ENCODE assay signal across 1 cellular context in the genomic region with DNA sequence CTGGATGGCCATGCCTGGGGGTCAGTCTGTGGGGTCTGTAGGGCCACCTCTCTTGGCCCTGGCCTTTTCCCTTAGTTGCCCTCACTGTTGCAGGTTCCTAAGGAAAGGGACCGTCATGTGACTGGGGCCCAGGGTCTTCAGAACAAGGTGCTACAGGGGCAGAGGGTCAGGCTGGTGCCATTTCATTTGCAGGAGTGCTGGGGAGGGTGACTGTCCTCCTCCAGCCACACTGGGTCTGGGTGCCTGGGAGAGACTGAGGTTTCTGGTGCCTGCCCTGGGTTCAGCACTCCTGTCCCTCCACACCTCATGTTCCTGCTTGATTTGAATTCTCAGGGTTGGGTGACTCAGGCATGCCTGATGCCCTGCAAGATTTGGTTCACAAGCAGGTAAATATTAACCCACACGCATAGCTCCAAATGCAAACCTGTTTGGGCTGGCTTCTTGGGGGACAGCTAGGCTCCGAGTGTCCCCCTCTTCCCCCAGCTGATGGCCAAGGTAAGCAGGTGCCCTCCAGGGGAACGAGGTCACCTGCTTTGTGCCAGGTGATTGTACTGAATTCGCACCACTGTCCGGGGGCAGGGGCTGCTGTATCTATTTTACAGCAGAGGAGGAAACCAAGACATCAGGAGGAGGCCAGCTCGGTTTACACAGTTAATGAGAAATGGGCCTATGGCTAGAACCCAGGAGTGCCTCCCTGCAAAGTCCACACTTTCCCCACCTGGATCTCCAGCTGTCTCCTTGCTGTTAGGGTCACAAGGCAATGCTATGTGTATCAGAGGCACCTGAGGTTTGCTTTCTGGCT.
TF ChIP-seq lines count a peak whose summit lies in the region.

No MANE protein-coding gene starts in this region.

TF ChIP-seq in SK-N-SH treated with all-trans-retinoic acid at 6 μM for 48 hours, 23 proteins besides CTCF, POLR2A, EP300 and RAD21 (continued from another document):
- TF ChIP-seq TSHZ2 (CRISPR knock-in tag; IDR thresholded peaks at IDR 0.05) = no peak
- TF ChIP-seq CREB5 (CRISPR knock-in tag; IDR thresholded peaks at IDR 0.05; ENCODE audit: low read depth) = no peak
- no peak for TF ChIP-seq ZNF8 (CRISPR knock-in tag; IDR thresholded peaks at IDR 0.05)
- no peak for TF ChIP-seq ISL1 (CRISPR knock-in tag; IDR thresholded peaks at IDR 0.05)
- TF ChIP-seq PATZ1 (CRISPR knock-in tag; IDR thresholded peaks at IDR 0.05; ENCODE audit: borderline replicate concordance) = no peak
- no peak for TF ChIP-seq ZFP3 (CRISPR knock-in tag; IDR thresholded peaks at IDR 0.05)
